21 cellular contexts compared by ENCODE assay signal in genomic region chr14:53462931-53463778, GRCh38.
DNase-seq lines count a peak whose midpoint lies in the region; ATAC-seq, FAIRE-seq and TF ChIP-seq lines count a peak whose summit lies in the region.
"Had no signal": no experiment of that assay in that cellular context is flagged by ENCODE, and none has a peak within 500 bp of the region (broad histone marks: within the 10 kb centered on the region; RNA-seq: fewer than 3 reads in every experiment).

No MANE protein-coding gene starts in this region.

- no peak overlapping the region for H3K27ac ChIP-seq in HepG2 (ENCODE audit: extremely low read length, insufficient read depth, low read length)
- H3K27ac ChIP-seq in right lobe of liver = no peak overlapping the region
- no peak overlapping the region for H3K27ac ChIP-seq in PC-3 (ENCODE audit: low read length)
- H3K27ac ChIP-seq: coronary artery, GM23248, tibial nerve had no signal

- H3K9me3 ChIP-seq in HepG2 (ENCODE audit: low read length) (no peaks in the 10 kb centered on the region), right lobe of liver (no peaks in the 10 kb centered on the region), PC-3 (ENCODE audit: low read length) (no peaks in the 10 kb centered on the region)

- in situ Hi-C loops in HepG2 (cut with HindIII; ENCODE audit: extremely low pct_ligation_motif_present, low pct_unique_long_range_greater_than_20kb) = no loop called here

- ATAC-seq in HepG2 = peak; percentile 65
- no peak for ATAC-seq in right lobe of liver
- ATAC-seq in PC-3 = 0 out of 2 replicates have a peak, but pooled peaks have one; percentile 14
- ATAC-seq in HG03571 (IDR thresholded peaks at IDR 0.05; ENCODE audit: unreplicated experiment) = no peak
- no peak for ATAC-seq in HG03520 (IDR thresholded peaks at IDR 0.05; ENCODE audit: unreplicated experiment)
- ATAC-seq: sciatic nerve had no signal

- no peak for TF ChIP-seq POLR2A in HepG2 (IDR thresholded peaks at IDR 0.05; ENCODE audit: insufficient read depth in 1 of 2, low read depth in 2 of 2, low read length in 2 of 2)
- no peak for TF ChIP-seq POLR2A in right lobe of liver (IDR thresholded peaks at IDR 0.05)

- TF ChIP-seq EP300 in HepG2 (IDR thresholded peaks at IDR 0.05; ENCODE audit: low read depth in 2 of 2, low read length in 2 of 2) = no peak
- no peak for TF ChIP-seq EP300 in HepG2 (CRISPR knock-in tag; IDR thresholded peaks at IDR 0.05; ENCODE audit: borderline replicate concordance)

- H3K36me3 ChIP-seq in HepG2 (replicated peaks in 1 of 2; ENCODE audit: control insufficient read depth in 1 of 2, insufficient read depth in 2 of 2, low read length in 2 of 2) = no peaks in the 10 kb centered on the region
- no peaks in the 10 kb centered on the region for H3K36me3 ChIP-seq in right lobe of liver
- no peaks in the 10 kb centered on the region for H3K36me3 ChIP-seq in PC-3 (ENCODE audit: low read depth, low read length)
- H3K36me3 ChIP-seq: tibial nerve had no signal

- peak; percentile 15 for DNase-seq in HepG2 (ENCODE audit: low spot score)
- no peak for DNase-seq in right lobe of liver
- peak; percentile 37 for DNase-seq in PC-3
- DNase-seq in islet precursor cell = peak; percentile 79
- no peak for DNase-seq in NCI-H510A treated with DMSO at 0.1 percent for 48 hours (lab: John Stamatoyannopoulos, UW)
- DNase-seq in NCI-H1930 (lab: John Stamatoyannopoulos, UW) = no peak
- DNase-seq: activated CD4-positive, alpha-beta T cell treated with anti-CD3 and anti-CD28 coated beads, Interleukin-2, amount 10 ng/mL, durations not matched to agents 7 days and 5 days; CD4-positive, alpha-beta T cell; foreskin fibroblast; GM23248; KBM-7; NCI-H1092 treated with DMSO at 0.1 percent for 48 hours; NCI-H446; stimulated activated naive CD4-positive, alpha-beta T cell had no signal

- no peak overlapping the region for H3K9ac ChIP-seq in HepG2 (ENCODE audit: insufficient read depth, low read depth, low read length)
- H3K9ac ChIP-seq in PC-3 (ENCODE audit: low read length) = no peak overlapping the region
- H3K9ac ChIP-seq: GM23248 had no signal

- TF ChIP-seq CTCF in HepG2 (CRISPR knock-in tag; IDR thresholded peaks at IDR 0.05) (no peak), right lobe of liver (IDR thresholded peaks at IDR 0.05) (no peak), PC-3 (conservative IDR thresholded peaks at IDR 0.05; ENCODE audit: low read depth, low read length) (no peak)

- FAIRE-seq in HepG2 (lab: Jason Lieb, UNC) = no peak
- FAIRE-seq: endothelial cell of umbilical vein, GM18507 had no signal

- no peak for TF ChIP-seq RAD21 in HepG2 (CRISPR knock-in tag; IDR thresholded peaks at IDR 0.05)

- 20% methylated on average over 9 of the region's 9 CpGs for WGBS in HepG2 (ENCODE audit: low lambda C conversion rate)
- WGBS in right lobe of liver (ENCODE audit: insufficient coverage, low coverage, low lambda C conversion rate, missing lambda C conversion rate) = 39% methylated on average over 7 of the region's 9 CpGs

- H3K79me2 ChIP-seq in HepG2 (ENCODE audit: insufficient read depth, low read length) (no peaks in the 10 kb centered on the region), PC-3 (ENCODE audit: low read length) (no peaks in the 10 kb centered on the region)

- peaks cover 35% of the 10 kb centered on the region for H3K4me1 ChIP-seq in HepG2 (ENCODE audit: insufficient read depth, low read length)
- no peaks in the 10 kb centered on the region for H3K4me1 ChIP-seq in right lobe of liver
- peaks cover 15% of the 10 kb centered on the region for H3K4me1 ChIP-seq in PC-3 (ENCODE audit: insufficient read depth, low read length)
- H3K4me1 ChIP-seq: tibial nerve had no signal

- no peak overlapping the region for H2AFZ ChIP-seq in HepG2 (ENCODE audit: low read length)
- no peak overlapping the region for H2AFZ ChIP-seq in PC-3 (ENCODE audit: low read length)
- H2AFZ ChIP-seq: GM23248 had no signal

- intact Hi-C loops in HepG2 (cut with micrococcal nuclease; ENCODE audit: unreplicated experiment) = no loop called here
- intact Hi-C loops in right lobe of liver (cut with DNase I) = no loop called here
- intact Hi-C loops in PC-3 (cut with micrococcal nuclease) = no loop called here

- H3K4me2 ChIP-seq in HepG2 (ENCODE audit: low read depth, low read length) (peak overlapping the region; percentile 78), PC-3 (ENCODE audit: low read length) (no peak overlapping the region)

- peaks cover 8% of the 10 kb centered on the region for H3F3A ChIP-seq in PC-3 (ENCODE audit: low read length, unreplicated experiment)

- POLR2A ChIA-PET in HepG2 (lab: Yijun Ruan, JAX) (no interaction called here), PC-3 (lab: Charles Lee; ENCODE audit: unreplicated experiment) (interaction anchor here (0.6 kb wide), 1 partner anchor 53 kb away, joined by 4 read pairs; no protein-coding TSS in a partner anchor)

- BruUV-seq in HepG2 (replicated peaks; lab: Mats Ljungman, UMichigan) (no TSS peak), PC-3 (replicated peaks; lab: Mats Ljungman, UMichigan) (no TSS peak)

- no peaks in the 10 kb centered on the region for H3K9me2 ChIP-seq in PC-3 (replicated peaks; ENCODE audit: low read length)

- CTCF ChIA-PET in HepG2 (lab: Yijun Ruan, JAX; ENCODE audit: low intra/inter-chr PET ratio, low total read pairs) = no interaction called here
- CTCF ChIA-PET in PC-3 (lab: Charles Lee) = no interaction called here

- H3K27me3 ChIP-seq in HepG2 (ENCODE audit: control insufficient read depth in 1 of 2, insufficient read depth in 2 of 2, low read length in 2 of 2) (no peaks in the 10 kb centered on the region), right lobe of liver (no peaks in the 10 kb centered on the region), PC-3 (ENCODE audit: low read length) (no peaks in the 10 kb centered on the region)
- H3K27me3 ChIP-seq: tibial nerve had no signal

- H4K20me1 ChIP-seq in HepG2 (ENCODE audit: insufficient read depth, low read length) (no peaks in the 10 kb centered on the region), PC-3 (ENCODE audit: low read length) (no peaks in the 10 kb centered on the region)

- H3K4me3 ChIP-seq in HepG2 (replicated peaks in 1 of 3; ENCODE audit: insufficient read depth in 1 of 3, low read depth in 2 of 3, low read length in 3 of 3) = peak overlapping the region in 2 of 3 experiments; percentile 13 to 32; a peak in 2 of 6 replicates
- H3K4me3 ChIP-seq in right lobe of liver = no peak overlapping the region
- no peak overlapping the region for H3K4me3 ChIP-seq in PC-3 (ENCODE audit: low read length)
- H3K4me3 ChIP-seq: coronary artery, GM23248, tibial nerve had no signal

TF ChIP-seq in HepG2, 621 proteins besides CTCF, POLR2A, EP300 and RAD21:
- TF ChIP-seq LCORL (IDR thresholded peaks at IDR 0.05) = 0 out of 2 replicates have a peak, but pooled peaks have one; percentile 37
- TF ChIP-seq LCORL (CRISPR knock-in tag; IDR thresholded peaks at IDR 0.05) = no peak
- 0 out of 2 replicates have a peak, but pooled peaks have one; percentile 35 for TF ChIP-seq SALL1 (CRISPR knock-in tag; IDR thresholded peaks at IDR 0.05)
- no peak for TF ChIP-seq HCFC1 (IDR thresholded peaks at IDR 0.05; ENCODE audit: low read depth, low read length)
- 0 out of 2 replicates have a peak, but pooled peaks have one; percentile 67 for TF ChIP-seq ZNF644 (CRISPR knock-in tag; IDR thresholded peaks at IDR 0.05; ENCODE audit: low read depth)
- TF ChIP-seq HNF4A (CRISPR knock-in tag; IDR thresholded peaks at IDR 0.05) = peak; percentile 54

Comparison
In these comparisons a context has a peak if more than half of its experiments do, and no peak if none do; other contexts are left out.
1. ATAC-seq: peak in HepG2 (single experiment) and PC-3 (single experiment); none in right lobe of liver (0 of 4), HG03571 (single experiment) and HG03520 (single experiment).
2. DNase-seq: peak in HepG2 (single experiment), PC-3 (single experiment) and islet precursor cell (single experiment); none in right lobe of liver (0 of 3), NCI-H510A treated with DMSO at 0.1 percent for 48 hours (single experiment) and NCI-H1930 (0 of 2).
3. H3K4me3 ChIP-seq: peak in HepG2 (2 of 3); none in right lobe of liver (0 of 3) and PC-3 (single experiment).